Comparison of ENCODE assay signal across 11 cellular contexts in genomic region chr7:118312966-118313365, GRCh38.
A peak's percentile ranks its signal among the peaks of the same experiment; 100 is the strongest.
DNase-seq lines count a peak whose midpoint lies in the region; ATAC-seq and TF ChIP-seq lines count a peak whose summit lies in the region.
"Had no signal": no experiment of that assay in that cellular context is flagged by ENCODE, and none has a peak within 500 bp of the region (broad histone marks: within the 10 kb centered on the region; RNA-seq: fewer than 3 reads in every experiment).

No MANE protein-coding gene starts in this region.

- H3K4me3 ChIP-seq in NB4 (ENCODE audit: low read depth, low read length) = no peak overlapping the region
- H3K4me3 ChIP-seq: heart left ventricle had no signal

- TF ChIP-seq CTCF in NB4 (IDR thresholded peaks at IDR 0.05; ENCODE audit: low read depth, low read length) = no peak

- no peak for TF ChIP-seq POLR2A in GM18505 (IDR thresholded peaks at IDR 0.05; ENCODE audit: borderline replicate concordance, extremely low read depth, insufficient read depth, insufficient read length)
- TF ChIP-seq POLR2A in NB4 (IDR thresholded peaks at IDR 0.05; ENCODE audit: extremely low read depth, insufficient read length) = no peak

- ATAC-seq in GM18505 (IDR thresholded peaks at IDR 0.05; ENCODE audit: unreplicated experiment) (peak; percentile 56), GM19455 (IDR thresholded peaks at IDR 0.05; ENCODE audit: unreplicated experiment) (peak; percentile 54), HG02973 (IDR thresholded peaks at IDR 0.05; ENCODE audit: unreplicated experiment) (peak; percentile 50)
- ATAC-seq: heart left ventricle, sciatic nerve had no signal

- DNase-seq in NB4 (ENCODE audit: low read depth) (peak; percentile 47), DMS153 (lab: John Stamatoyannopoulos, UW) (no peak), kidney tubule cell (ENCODE audit: low spot score) (no peak), LoVo (ENCODE audit: low spot score) (no peak)
- DNase-seq in activated CD4-positive, alpha-beta T cell treated with anti-CD3 and anti-CD28 coated beads for 1 hour = no peak
- DNase-seq: CD4-positive, CD25-positive, alpha-beta regulatory T cell; heart left ventricle had no signal
